Comparison of ENCODE assay signal across 11 cellular contexts in genomic region chr17:28338056-28338768, GRCh38. TPM values are rescaled to one million over a fixed set of nuclear protein-coding genes. Genes with fewer than 3 reads are reported as not detected.
DNase-seq lines count a peak whose midpoint lies in the region; TF ChIP-seq lines count a peak whose summit lies in the region.
"Had no signal": no experiment of that assay in that cellular context is flagged by ENCODE, and none has a peak within 500 bp of the region (broad histone marks: within the 10 kb centered on the region; RNA-seq: fewer than 3 reads in every experiment).

No MANE protein-coding gene starts in this region.

- H3K27me3 ChIP-seq in liver (ENCODE audit: control insufficient read depth in 4 of 4, insufficient read depth in 4 of 4, low read length in 3 of 4) (no peaks in the 10 kb centered on the region), thyroid gland (no peaks in the 10 kb centered on the region)

- no peak for DNase-seq in activated T-cell treated with anti-CD3 and anti-CD28 coated beads, Interleukin-2, amount 50 U/mL, for 24 hours
- no peak for DNase-seq in activated T-cell treated with anti-CD3 and anti-CD28 coated beads, Interleukin-2, amount 50 U/mL, for 48 hours
- DNase-seq in cardiac fibroblast (ENCODE audit: low read depth in 2 of 2), result peak; percentile 62 to 78
- no peak for DNase-seq in thyroid gland
- DNase-seq in NCI-H1417 (lab: John Stamatoyannopoulos, UW), result no peak
- no peak for DNase-seq in NOMO-1 (lab: John Stamatoyannopoulos, UW; ENCODE audit: unreplicated experiment in 2 of 2)
- no peak for DNase-seq in KBM-7
- DNase-seq: activated naive CD8-positive, alpha-beta T cell treated with anti-CD3 and anti-CD28 coated beads, Interleukin-2, amount 50 U/mL, for 24 hours; NCI-H510A had no signal

- H3K9me3 Mint-ChIP-seq in activated T-cell treated with anti-CD3 and anti-CD28 coated beads, Interleukin-2, amount 50 U/mL, for 24 hours, result no peaks in the 10 kb centered on the region
- H3K9me3 Mint-ChIP-seq: activated naive CD8-positive, alpha-beta T cell treated with anti-CD3 and anti-CD28 coated beads, Interleukin-2, amount 50 U/mL, for 24 hours had no signal

- in situ Hi-C loops in KBM-7 (cut with MboI; ENCODE audit: low pct_unique_long_range_greater_than_20kb, low sequenced_read_pairs), result no loop called here

- peaks cover 8 to 36% (median 25%) of the 10 kb centered on the region in 4 donors for H3K36me3 ChIP-seq in liver (ENCODE audit: control insufficient read depth in 4 of 4, insufficient read depth in 3 of 4, low read depth in 1 of 4, low read length in 3 of 4)
- peaks cover 30 to 33% of the 10 kb centered on the region in 2 donors for H3K36me3 ChIP-seq in thyroid gland

- H3K4me3 Mint-ChIP-seq in activated T-cell treated with anti-CD3 and anti-CD28 coated beads, Interleukin-2, amount 50 U/mL, for 24 hours, result no peak overlapping the region

- H3K27me3 Mint-ChIP-seq in activated T-cell treated with anti-CD3 and anti-CD28 coated beads, Interleukin-2, amount 50 U/mL, for 24 hours, result no peaks in the 10 kb centered on the region
- H3K27me3 Mint-ChIP-seq: activated naive CD8-positive, alpha-beta T cell treated with anti-CD3 and anti-CD28 coated beads, Interleukin-2, amount 50 U/mL, for 24 hours had no signal

- no peak for TF ChIP-seq CTCF in cardiac fibroblast (IDR thresholded peaks at IDR 0.05; ENCODE audit: low read depth, low read length)
- TF ChIP-seq CTCF in liver (IDR thresholded peaks at IDR 0.05; ENCODE audit: low read depth, low read length, missing input control), result no peak
- no peak for TF ChIP-seq CTCF in thyroid gland (IDR thresholded peaks at IDR 0.05)

- H3K4me3 ChIP-seq in cardiac fibroblast (replicated peaks in 1 of 2; ENCODE audit: low read depth in 2 of 2, low read length in 2 of 2) (peak overlapping the region in 1 of 2 donors; percentile 3), liver (ENCODE audit: low read depth in 1 of 3, low read length in 3 of 3) (no peak overlapping the region), thyroid gland (replicated peaks in 1 of 3) (no peak overlapping the region)

- WGBS in liver, result 66% methylated on average over 5 of the region's 5 CpGs
- 57 to 69% methylated on average over 5 of the region's 5 CpGs for WGBS in thyroid gland, 2 donors

- TF ChIP-seq POLR2A in thyroid gland (IDR thresholded peaks at IDR 0.05), result no peak

- H3K27ac ChIP-seq in liver (ENCODE audit: low read depth in 1 of 2, low read length in 2 of 2) (peak overlapping the region; percentile 38 to 63), thyroid gland (peak overlapping the region in 2 of 3 donors; percentile 14 to 55)

- TF ChIP-seq RAD21 in liver (IDR thresholded peaks at IDR 0.05), result no peak

- H3K4me1 Mint-ChIP-seq in activated T-cell treated with anti-CD3 and anti-CD28 coated beads, Interleukin-2, amount 50 U/mL, for 24 hours (ENCODE audit: low read depth), result peaks cover 40% of the 10 kb centered on the region

- peaks cover 4 to 47% (median 38%) of the 10 kb centered on the region in 4 donors for H3K4me1 ChIP-seq in liver (ENCODE audit: control insufficient read depth in 4 of 4, insufficient read depth in 4 of 4, low read length in 3 of 4)
- H3K4me1 ChIP-seq in thyroid gland, result peaks cover 11 to 37% of the 10 kb centered on the region in 2 donors

- intact Hi-C loops in thyroid gland (cut with DNase I), result loop anchor here (10.0 kb wide), 1 partner anchor 617 kb away; the partner anchor contains the start of gene PHF12

- H3K27ac Mint-ChIP-seq in activated T-cell treated with anti-CD3 and anti-CD28 coated beads, Interleukin-2, amount 50 U/mL, for 24 hours, result peak overlapping the region; percentile 45
- H3K27ac Mint-ChIP-seq: activated naive CD8-positive, alpha-beta T cell treated with anti-CD3 and anti-CD28 coated beads, Interleukin-2, amount 50 U/mL, for 24 hours had no signal

- peaks cover 52% of the 10 kb centered on the region for H3K36me3 Mint-ChIP-seq in activated T-cell treated with anti-CD3 and anti-CD28 coated beads, Interleukin-2, amount 50 U/mL, for 24 hours (ENCODE audit: low read depth)

- peak overlapping the region in 1 of 2 donors; percentile 18 for H3K9ac ChIP-seq in liver (ENCODE audit: low read depth in 1 of 2, low read length in 2 of 2)

- H3K9me3 ChIP-seq in liver (ENCODE audit: control insufficient read depth in 4 of 4, low read length in 3 of 4), result no peaks in the 10 kb centered on the region
- H3K9me3 ChIP-seq in thyroid gland, result no peaks in the 10 kb centered on the region

TF ChIP-seq in liver, 16 proteins besides CTCF, POLR2A, EP300 and RAD21:
- TF ChIP-seq EGR1 (IDR thresholded peaks at IDR 0.05; ENCODE audit: low read depth in 2 of 2) (no peak), NR2F2 (IDR thresholded peaks at IDR 0.05) (peak; percentile 48), SP1 (IDR thresholded peaks at IDR 0.05) (peak; percentile 34)

RNA-seq across cellular contexts. Expression of gene TNFAIP1, which starts 2.7 kb away (rescaled TPM):
- total RNA-seq in liver, result 10 to 100 TPM; 11.7 to 21.9 TPM
- polyA plus RNA-seq in liver, result 10 to 100 TPM; 17.4 to 31.7 TPM
- 10 to 100 TPM; 28.4 to 36.9 (median 35.8) TPM for total RNA-seq in thyroid gland

RNA-seq across cellular contexts. Expression of gene IFT20, which starts 2.9 kb away (rescaled TPM):
- 10 to 100 TPM; 15.5 to 22.4 TPM for total RNA-seq in liver
- polyA plus RNA-seq in liver, result 10 to 100 TPM; 27.0 to 37.1 TPM
- 10 to 100 TPM; 38.5 to 78.0 (median 63.6) TPM for total RNA-seq in thyroid gland

RNA-seq across cellular contexts. Expression of gene POLDIP2, which starts 19.1 kb away (rescaled TPM):
- total RNA-seq in liver (100 to 1,000 TPM in 1 of 2 donors, 10 to 100 TPM in 1; 65.5 to 117 TPM), thyroid gland (100 to 1,000 TPM in 2 of 4 donors, 10 to 100 TPM in 2; 55.4 to 102 (median 91.7) TPM)
- 100 to 1,000 TPM in 1 of 2 donors, 10 to 100 TPM in 1; 90.2 to 150 TPM for polyA plus RNA-seq in liver

RNA-seq across cellular contexts. Expression of gene TMEM97, which starts 19.2 kb away (rescaled TPM):
- total RNA-seq in liver (10 to 100 TPM; 53.0 to 90.2 TPM), thyroid gland (1 to 10 TPM; 3.1 to 5.2 (median 4.5) TPM)
- 10 to 100 TPM; 29.5 to 74.0 TPM for polyA plus RNA-seq in liver

RNA-seq across cellular contexts. Expression of gene SEBOX, which starts 26.8 kb away (rescaled TPM):
- under 1 TPM; 0.19 to 0.59 TPM for total RNA-seq in liver
- polyA plus RNA-seq in liver, result not detected
- not detected for total RNA-seq in thyroid gland
- total RNA-seq: kidney epithelial cell had no signal

Comparison
In these comparisons a context has a peak if more than half of its experiments do, and no peak if none do; other contexts are left out.
1. DNase-seq: peak in cardiac fibroblast (2 of 2); none in activated T-cell treated with anti-CD3 and anti-CD28 coated beads, Interleukin-2, amount 50 U/mL, for 24 hours (single experiment), activated T-cell treated with anti-CD3 and anti-CD28 coated beads, Interleukin-2, amount 50 U/mL, for 48 hours (0 of 2), thyroid gland (0 of 2), NCI-H1417 (0 of 3), NOMO-1 (0 of 2) and KBM-7 (single experiment).